Comparison of ENCODE assay signal across 1 cellular context in the genomic region with DNA sequence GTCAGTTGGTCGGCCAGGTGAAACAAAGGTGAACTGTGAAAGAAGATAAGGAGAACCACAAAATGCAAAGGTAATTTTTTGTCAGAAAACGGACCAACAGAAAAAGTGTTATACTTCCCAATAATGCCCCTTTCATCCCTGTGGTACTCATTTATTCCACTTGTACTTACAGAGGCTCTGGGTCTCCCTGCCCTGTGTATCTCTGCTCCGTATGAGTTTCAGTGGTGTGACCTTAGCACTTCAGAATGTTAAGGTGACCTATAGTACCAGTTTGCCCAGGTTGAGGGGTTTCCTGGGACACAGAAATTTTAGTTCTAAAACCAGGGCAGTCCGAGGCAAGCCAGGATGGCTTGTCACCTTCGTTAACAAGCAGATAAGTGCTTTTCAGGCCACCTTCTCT.
TF ChIP-seq lines count a peak whose summit lies in the region.

No MANE protein-coding gene starts in this region.

TF ChIP-seq in H1, 55 proteins besides CTCF, POLR2A, EP300 and RAD21:
- no peak for TF ChIP-seq HDAC6 (IDR thresholded peaks at IDR 0.05; ENCODE audit: low read depth, low read length)
- TF ChIP-seq FOSL1 (IDR thresholded peaks at IDR 0.05; ENCODE audit: insufficient read depth, low read depth, low read length), result no peak
- no peak for TF ChIP-seq CHD1 (IDR thresholded peaks at IDR 0.05; ENCODE audit: low read depth, low read length)
- no peak for TF ChIP-seq CREB1 (IDR thresholded peaks at IDR 0.05)
- TF ChIP-seq JUND (IDR thresholded peaks at IDR 0.05; ENCODE audit: low read length), result no peak
- TF ChIP-seq KDM4A (IDR thresholded peaks at IDR 0.05; ENCODE audit: low read depth, low read length, severe bottlenecking), result no peak
